Comparison of ENCODE assay signal across 8 cellular contexts in the genomic region with DNA sequence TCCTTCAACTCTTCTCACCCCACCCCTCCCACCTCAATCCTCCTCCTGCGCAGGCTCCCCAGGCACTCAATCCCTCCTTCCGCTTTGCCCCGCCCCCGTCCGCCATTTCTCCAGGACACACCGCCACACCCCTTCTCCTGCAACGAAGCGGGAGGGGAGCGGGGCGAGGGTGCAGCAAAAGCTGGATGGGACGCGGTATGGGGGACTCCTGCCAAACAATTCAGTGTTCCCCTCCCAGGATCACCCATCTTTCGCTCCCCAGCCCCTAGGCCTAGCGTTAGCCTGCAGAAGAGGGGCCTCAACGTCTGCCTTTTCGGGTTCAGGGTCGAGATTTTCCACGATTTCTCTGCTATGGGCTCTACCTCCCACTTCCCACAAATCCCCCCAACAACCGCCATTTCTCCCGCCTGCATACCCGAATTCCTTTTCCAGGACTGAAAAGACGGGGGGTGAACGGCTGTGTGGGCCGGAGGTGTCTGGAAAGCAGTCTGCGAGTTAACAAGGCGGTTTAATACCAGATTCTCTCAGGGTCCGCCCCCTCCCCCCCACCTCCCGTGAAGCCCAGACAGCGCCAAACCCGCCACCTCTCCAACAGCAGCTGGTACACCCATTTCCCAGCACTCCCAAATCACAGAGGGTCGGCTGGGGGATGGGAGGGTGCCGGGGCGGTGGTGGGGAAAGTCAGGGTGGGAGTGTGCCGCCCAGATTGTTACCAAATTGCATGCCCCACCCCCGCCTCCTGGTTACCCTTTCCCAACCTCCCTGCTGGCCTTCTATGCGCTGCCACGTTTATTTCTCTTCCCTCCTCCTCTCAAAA. TPM values are rescaled to one million over a fixed set of nuclear protein-coding genes. Genes with fewer than 3 reads are reported as not detected.
DNase-seq lines count a peak whose midpoint lies in the region; ATAC-seq and TF ChIP-seq lines count a peak whose summit lies in the region.

No MANE protein-coding gene starts in this region.

- no peaks in the 10 kb centered on the region for H3K36me3 Mint-ChIP-seq in activated T-helper 17 cell treated with anti-CD3 and anti-CD28 coated beads, Interleukin-2, amount 50 U/mL, for 72 hours (ENCODE audit: low read depth)
- no peaks in the 10 kb centered on the region for H3K36me3 Mint-ChIP-seq in nephron progenitor cell (ENCODE audit: low read depth)

- H3K27ac ChIP-seq in stomach smooth muscle (ENCODE audit: low read length): peak overlapping the region; percentile 60

- TF ChIP-seq CTCF in GM12864 (IDR thresholded peaks at IDR 0.05; ENCODE audit: low read depth, low read length, missing control alignments) (no peak), nephron progenitor cell (IDR thresholded peaks at IDR 0.05) (no peak)

- H3K27me3 ChIP-seq in stomach smooth muscle (ENCODE audit: control insufficient read depth in 1 of 2, insufficient read depth in 2 of 2, low read length in 2 of 2): peaks cover 0 to 8% of the 10 kb centered on the region in 2 donors

- H3K36me3 ChIP-seq in stomach smooth muscle (ENCODE audit: control insufficient read depth in 2 of 2, insufficient read depth in 2 of 2, low read length in 2 of 2): no peaks in the 10 kb centered on the region

- H3K9me3 Mint-ChIP-seq in activated T-helper 17 cell treated with anti-CD3 and anti-CD28 coated beads, Interleukin-2, amount 50 U/mL, for 72 hours: no peaks in the 10 kb centered on the region
- peaks cover 47% of the 10 kb centered on the region for H3K9me3 Mint-ChIP-seq in nephron progenitor cell

- DNase-seq in GM12864 (ENCODE audit: low read depth) (no peak), NCI-H82 (lab: John Stamatoyannopoulos, UW) (peak; percentile 80), fibroblast of peridontal ligament (ENCODE audit: extremely low read depth) (peak; percentile 25), nephron progenitor cell (peak; percentile 77), GF-D8 (lab: John Stamatoyannopoulos, UW) (no peak)

- ATAC-seq in HG02981 (IDR thresholded peaks at IDR 0.05; ENCODE audit: unreplicated experiment): peak; percentile 65
- peak; percentile 97 for ATAC-seq in activated T-helper 17 cell treated with anti-CD3 and anti-CD28 coated beads, Interleukin-2, amount 50 U/mL, for 72 hours (replicated peaks)

- H3K4me3 ChIP-seq in GM12864 (ENCODE audit: low read depth, low read length): peak overlapping the region; percentile 67
- H3K4me3 ChIP-seq in stomach smooth muscle (ENCODE audit: low read length in 2 of 2): peak overlapping the region; percentile 80 to 91

- H3K9me3 ChIP-seq in stomach smooth muscle (ENCODE audit: control insufficient read depth in 2 of 2, low read length in 2 of 2): no peaks in the 10 kb centered on the region

- peak overlapping the region; percentile 58 to 73 for H3K9ac ChIP-seq in stomach smooth muscle (ENCODE audit: low read length in 2 of 2)

- no peaks in the 10 kb centered on the region for H3K4me1 Mint-ChIP-seq in activated T-helper 17 cell treated with anti-CD3 and anti-CD28 coated beads, Interleukin-2, amount 50 U/mL, for 72 hours
- peaks cover 24% of the 10 kb centered on the region for H3K4me1 Mint-ChIP-seq in nephron progenitor cell

- H3K27ac Mint-ChIP-seq in activated T-helper 17 cell treated with anti-CD3 and anti-CD28 coated beads, Interleukin-2, amount 50 U/mL, for 72 hours: peak overlapping the region; percentile 71
- H3K27ac Mint-ChIP-seq in nephron progenitor cell: no peak overlapping the region

- H3K4me3 Mint-ChIP-seq in activated T-helper 17 cell treated with anti-CD3 and anti-CD28 coated beads, Interleukin-2, amount 50 U/mL, for 72 hours: peak overlapping the region; percentile 83
- H3K4me3 Mint-ChIP-seq in nephron progenitor cell: peak overlapping the region; percentile 85

- H3K27me3 Mint-ChIP-seq in activated T-helper 17 cell treated with anti-CD3 and anti-CD28 coated beads, Interleukin-2, amount 50 U/mL, for 72 hours: no peaks in the 10 kb centered on the region
- no peaks in the 10 kb centered on the region for H3K27me3 Mint-ChIP-seq in nephron progenitor cell (ENCODE audit: low read depth, poor library complexity)

- H3K4me1 ChIP-seq in stomach smooth muscle (ENCODE audit: control insufficient read depth, insufficient read depth, low read length): peaks cover 10% of the 10 kb centered on the region

RNA-seq across cellular contexts. Expression of a gene that starts 0.8 kb away (rescaled TPM):
- total RNA-seq in activated T-helper 17 cell treated with anti-CD3 and anti-CD28 coated beads, Interleukin-2, amount 50 U/mL, for 72 hours: 1 to 10 TPM; 3.7 to 6.9 TPM

RNA-seq across cellular contexts. Expression of a gene that starts 35.9 kb away (rescaled TPM):
- total RNA-seq in activated T-helper 17 cell treated with anti-CD3 and anti-CD28 coated beads, Interleukin-2, amount 50 U/mL, for 72 hours: 10 to 100 TPM; 25.7 to 51.5 TPM

RNA-seq across cellular contexts. Expression of a gene that starts 41.1 kb away (rescaled TPM):
- 10 to 100 TPM; 38.4 to 40.5 TPM for total RNA-seq in activated T-helper 17 cell treated with anti-CD3 and anti-CD28 coated beads, Interleukin-2, amount 50 U/mL, for 72 hours

Comparison
In these comparisons a context has a peak if more than half of its experiments do, and no peak if none do; other contexts are left out.
1. DNase-seq: peak in NCI-H82 (single experiment), fibroblast of peridontal ligament (single experiment) and nephron progenitor cell (single experiment); none in GM12864 (single experiment) and GF-D8 (single experiment).